ENCODE assay signal across 9 cellular contexts in the genomic region with DNA sequence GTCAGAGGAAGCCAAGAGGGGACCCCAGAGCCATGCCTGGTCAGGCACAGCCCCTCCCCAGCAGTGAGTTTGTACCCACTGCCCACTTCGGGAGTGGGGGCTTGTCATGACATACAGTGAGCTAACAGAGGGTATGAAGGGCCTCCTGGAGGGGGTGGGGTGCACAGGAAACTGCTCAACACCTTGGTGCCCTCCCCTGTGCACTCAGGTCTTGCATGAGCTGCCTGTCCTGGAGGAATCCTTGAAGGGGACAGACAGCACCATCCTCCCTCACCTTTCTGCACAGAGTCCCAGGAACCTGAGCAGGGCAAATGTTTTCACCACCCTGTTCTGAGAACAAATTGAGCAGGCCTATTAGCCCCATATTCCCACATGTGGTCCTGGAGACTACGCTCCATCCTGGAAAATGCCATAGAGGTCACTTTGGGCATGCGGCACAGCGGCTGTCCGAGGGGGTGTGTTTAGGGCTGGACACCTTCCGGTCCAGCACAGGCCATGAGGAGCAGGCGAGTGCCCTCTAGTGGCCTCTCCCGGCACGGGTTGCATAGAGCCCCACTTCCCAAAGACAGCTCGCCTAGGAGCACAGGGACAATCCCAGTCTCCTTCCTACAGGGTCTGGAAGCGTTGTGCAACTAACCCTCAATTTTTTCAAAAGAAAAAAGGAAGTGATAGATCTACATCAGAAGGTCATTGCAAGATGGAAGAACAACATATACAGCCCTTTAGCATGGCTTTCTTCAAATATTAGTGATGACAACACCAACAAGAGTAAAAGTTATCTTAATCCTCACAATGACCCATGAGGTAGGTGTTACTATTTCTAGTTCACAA. TPM values are rescaled to one million over a fixed set of nuclear protein-coding genes. Genes with fewer than 3 reads are reported as not detected.
DNase-seq lines count a peak whose midpoint lies in the region; ATAC-seq and TF ChIP-seq lines count a peak whose summit lies in the region.
"Had no signal": no experiment of that assay in that cellular context is flagged by ENCODE, and none has a peak within 500 bp of the region (broad histone marks: within the 10 kb centered on the region; RNA-seq: fewer than 3 reads in every experiment).

No MANE protein-coding gene starts in this region.

- ATAC-seq in GM18511 (IDR thresholded peaks at IDR 0.05; ENCODE audit: unreplicated experiment) = no peak
- ATAC-seq in activated T-helper 17 cell treated with anti-CD3 and anti-CD28 coated beads, Interleukin-2, amount 50 U/mL, for 72 hours (replicated peaks) = no peak
- ATAC-seq: T-cell had no signal

- DNase-seq in BE2C (peak; percentile 90), NCI-H748 treated with DMSO at 0.1 percent for 48 hours (lab: John Stamatoyannopoulos, UW) (peak; percentile 40), ascending aorta (ENCODE audit: low spot score in 2 of 2) (peak in 1 of 2 donors; percentile 91), hypothalamus (lab: John Stamatoyannopoulos, UW) (peak in 38 of 51 donors; percentile 18 to 82 (median 54)), sigmoid colon (peak; percentile 91)

- no peak for TF ChIP-seq EP300 in sigmoid colon (IDR thresholded peaks at IDR 0.05)

- H3K27ac ChIP-seq in ascending aorta (no peak overlapping the region), sigmoid colon (no peak overlapping the region)

- no peak for TF ChIP-seq POLR2A in sigmoid colon (IDR thresholded peaks at IDR 0.05)

- H3K36me3 Mint-ChIP-seq in activated T-helper 17 cell treated with anti-CD3 and anti-CD28 coated beads, Interleukin-2, amount 50 U/mL, for 72 hours (ENCODE audit: low read depth) = no peaks in the 10 kb centered on the region
- H3K36me3 Mint-ChIP-seq: T-cell had no signal

- H3K4me3 ChIP-seq in BE2C (ENCODE audit: low read depth, low read length) (peak overlapping the region; percentile 43), ascending aorta (no peak overlapping the region), sigmoid colon (no peak overlapping the region)

- no peaks in the 10 kb centered on the region for H3K9me3 Mint-ChIP-seq in activated T-helper 17 cell treated with anti-CD3 and anti-CD28 coated beads, Interleukin-2, amount 50 U/mL, for 72 hours
- H3K9me3 Mint-ChIP-seq: T-cell had no signal

- H3K4me3 Mint-ChIP-seq in activated T-helper 17 cell treated with anti-CD3 and anti-CD28 coated beads, Interleukin-2, amount 50 U/mL, for 72 hours = no peak overlapping the region
- H3K4me3 Mint-ChIP-seq: T-cell had no signal

- intact Hi-C loops in ascending aorta (cut with DNase I) = no loop called here
- intact Hi-C loops in sigmoid colon (cut with DNase I) = loop anchor here (5.0 kb wide), 1 partner anchor 987 kb away; no protein-coding TSS in a partner anchor

- no peaks in the 10 kb centered on the region for H3K27me3 ChIP-seq in BE2C
- no peaks in the 10 kb centered on the region for H3K27me3 ChIP-seq in ascending aorta
- H3K27me3 ChIP-seq in sigmoid colon = no peaks in the 10 kb centered on the region

- WGBS in sigmoid colon, 2 donors = 21 to 51% methylated on average over 11 of the region's 11 CpGs

- no peaks in the 10 kb centered on the region for H3K27me3 Mint-ChIP-seq in activated T-helper 17 cell treated with anti-CD3 and anti-CD28 coated beads, Interleukin-2, amount 50 U/mL, for 72 hours
- H3K27me3 Mint-ChIP-seq: T-cell had no signal

- peaks cover 17% of the 10 kb centered on the region for H3K4me1 Mint-ChIP-seq in activated T-helper 17 cell treated with anti-CD3 and anti-CD28 coated beads, Interleukin-2, amount 50 U/mL, for 72 hours

- H3K27ac Mint-ChIP-seq in activated T-helper 17 cell treated with anti-CD3 and anti-CD28 coated beads, Interleukin-2, amount 50 U/mL, for 72 hours = no peak overlapping the region
- H3K27ac Mint-ChIP-seq: T-cell had no signal

- no peaks in the 10 kb centered on the region for H3K4me1 ChIP-seq in BE2C
- H3K4me1 ChIP-seq in ascending aorta = no peaks in the 10 kb centered on the region
- peaks cover 0 to 15% (median 4%) of the 10 kb centered on the region in 4 donors for H3K4me1 ChIP-seq in sigmoid colon

- TF ChIP-seq CTCF in BE2C (IDR thresholded peaks at IDR 0.05; ENCODE audit: low read depth, low read length) = peak; percentile 98
- peak; percentile 97 for TF ChIP-seq CTCF in GM12873 (IDR thresholded peaks at IDR 0.05; ENCODE audit: insufficient read depth, low read depth, low read length, missing control alignments)
- peak; percentile 71 to 87 (median 82) for TF ChIP-seq CTCF in ascending aorta (IDR thresholded peaks at IDR 0.05)
- TF ChIP-seq CTCF in sigmoid colon (IDR thresholded peaks at IDR 0.05) = peak; percentile 54 to 74 (median 72)

- H3K36me3 ChIP-seq in BE2C = no peaks in the 10 kb centered on the region
- H3K36me3 ChIP-seq in ascending aorta = no peaks in the 10 kb centered on the region
- H3K36me3 ChIP-seq in sigmoid colon = no peaks in the 10 kb centered on the region

- no peaks in the 10 kb centered on the region for H3K9me3 ChIP-seq in BE2C
- no peaks in the 10 kb centered on the region for H3K9me3 ChIP-seq in ascending aorta
- H3K9me3 ChIP-seq in sigmoid colon = no peaks in the 10 kb centered on the region

RNA-seq across cellular contexts. Expression of gene ZFP36L1, which starts 31.9 kb away (rescaled TPM):
- polyA plus RNA-seq in BE2C (2012; ENCODE audit: insufficient read depth, insufficient read length, low read depth) = 0.71 TPM
- total RNA-seq in ascending aorta (772 TPM), sigmoid colon (100 to 1,000 TPM; 217 to 413 (median 239) TPM)
- 100 to 1,000 TPM in 1 of 3 donors, 10 to 100 TPM in 2; 26.6 to 141 (median 52.9) TPM for polyA plus RNA-seq in sigmoid colon
- 100 to 1,000 TPM in 1 of 2 donors, 10 to 100 TPM in 1; 57.7 to 146 TPM for total RNA-seq in activated T-helper 17 cell treated with anti-CD3 and anti-CD28 coated beads, Interleukin-2, amount 50 U/mL, for 72 hours
